In genomic region chr14:73372529-73372928, GRCh38 we compare ENCODE assay signal across 16 cellular contexts.
"Had no signal": no experiment of that assay in that cellular context is flagged by ENCODE, and none has a peak within 500 bp of the region (broad histone marks: within the 10 kb centered on the region; RNA-seq: fewer than 3 reads in every experiment).

No MANE protein-coding gene starts in this region.

- DNase-seq: effector memory CD8-positive, alpha-beta T cell; esophagus squamous epithelium; foreskin fibroblast; kidney glomerular epithelial cell; mammary epithelial cell; mucosa of descending colon; naive thymus-derived CD8-positive, alpha-beta T cell; posterior cingulate gyrus; stimulated activated CD4-positive, alpha-beta T cell treated with anti-CD3 and anti-CD28 coated beads, Interleukin-2, amount 100 ng/mL, for 24 hours; stimulated activated CD4-positive, alpha-beta T cell treated with anti-CD3 and anti-CD28 coated beads, Interleukin-4, amount 100 ng/mL, for 4 hours; testis; upper lobe of right lung had no signal

- ATAC-seq: effector memory CD8-positive, alpha-beta T cell; mucosa of descending colon; naive thymus-derived CD8-positive, alpha-beta T cell; sciatic nerve; upper lobe of right lung had no signal

- H3K27ac Mint-ChIP-seq: dendritic cell treated with granulocyte-macrophage colony-stimulating factor and Interleukin-4, amounts not matched to agents 40 ng/mL and 50 ng/mL, for 4 days; stimulated activated naive CD8-positive, alpha-beta T cell treated with anti-CD3 and anti-CD28 coated beads, Interleukin-15, Interleukin-2, amounts not matched to agents 100 ng/mL and 50 ng/mL, for 24 hours had no signal

- H3K9me3 Mint-ChIP-seq: dendritic cell treated with granulocyte-macrophage colony-stimulating factor and Interleukin-4, amounts not matched to agents 40 ng/mL and 50 ng/mL, for 4 days; effector memory CD8-positive, alpha-beta T cell; naive thymus-derived CD8-positive, alpha-beta T cell; stimulated activated naive CD8-positive, alpha-beta T cell treated with anti-CD3 and anti-CD28 coated beads, Interleukin-15, Interleukin-2, amounts not matched to agents 100 ng/mL and 50 ng/mL, for 24 hours had no signal

- H3K4me3 Mint-ChIP-seq: dendritic cell treated with granulocyte-macrophage colony-stimulating factor and Interleukin-4, amounts not matched to agents 40 ng/mL and 50 ng/mL, for 4 days; effector memory CD8-positive, alpha-beta T cell; naive thymus-derived CD8-positive, alpha-beta T cell; stimulated activated naive CD8-positive, alpha-beta T cell treated with anti-CD3 and anti-CD28 coated beads, Interleukin-15, Interleukin-2, amounts not matched to agents 100 ng/mL and 50 ng/mL, for 24 hours had no signal

- H3K27me3 Mint-ChIP-seq: dendritic cell treated with granulocyte-macrophage colony-stimulating factor and Interleukin-4, amounts not matched to agents 40 ng/mL and 50 ng/mL, for 4 days; effector memory CD8-positive, alpha-beta T cell; naive thymus-derived CD8-positive, alpha-beta T cell; stimulated activated naive CD8-positive, alpha-beta T cell treated with anti-CD3 and anti-CD28 coated beads, Interleukin-15, Interleukin-2, amounts not matched to agents 100 ng/mL and 50 ng/mL, for 24 hours had no signal

- FAIRE-seq: colon had no signal
